ENCODE assay signal across 15 cellular contexts in the genomic region with DNA sequence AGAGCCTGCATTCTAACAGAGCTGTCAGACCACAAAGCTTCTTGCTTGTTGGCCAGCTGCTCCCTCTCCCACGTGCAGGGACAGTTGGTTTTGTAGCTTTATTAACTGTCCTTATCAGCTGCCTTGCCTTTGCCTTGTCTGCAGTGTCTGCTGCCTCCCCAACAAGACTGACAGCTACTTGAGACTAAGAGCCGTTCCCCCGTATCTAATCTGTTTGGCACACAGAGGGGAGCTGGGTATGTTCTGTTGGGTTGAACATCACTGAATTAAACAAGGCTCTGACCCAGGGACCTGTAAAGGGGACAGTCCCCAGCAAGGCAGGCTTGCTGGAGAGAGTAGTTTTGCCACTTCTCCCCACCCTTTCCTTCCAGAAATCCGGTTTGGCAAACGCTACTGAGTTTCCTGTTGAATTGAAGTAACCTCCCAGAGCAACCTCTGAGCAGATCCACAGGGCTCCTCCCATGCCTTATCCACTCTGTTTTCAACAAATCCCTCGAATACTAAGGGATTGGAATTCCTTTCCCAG.
DNase-seq lines count a peak whose midpoint lies in the region; ATAC-seq and TF ChIP-seq lines count a peak whose summit lies in the region.
"Had no signal": no experiment of that assay in that cellular context is flagged by ENCODE, and none has a peak within 500 bp of the region (broad histone marks: within the 10 kb centered on the region; RNA-seq: fewer than 3 reads in every experiment).

No MANE protein-coding gene starts in this region.

- in situ Hi-C loops in IMR-90 (cut with MboI; ENCODE audit: low sequenced_read_pairs): no loop called here

- CTCF ChIA-PET in IMR-90 (lab: Yijun Ruan, JAX): no interaction called here

- WGBS in IMR-90 (ENCODE audit: extremely low coverage in 2 of 2, insufficient read length in 1 of 2), 2 experiments: no CpG with 5 or more reads among the region's 6 CpGs

- POLR2A ChIA-PET in IMR-90 (lab: Charles Lee; ENCODE audit: unreplicated experiment): no interaction called here

- H3K4me3 ChIP-seq in IMR-90 (ENCODE audit: insufficient read depth, low read depth, low read length) (no peak overlapping the region), skeletal muscle tissue (ENCODE audit: low read length in 3 of 3) (peak overlapping the region in 1 of 3 donors; percentile 19), breast epithelium (no peak overlapping the region)

- no peak overlapping the region for H2BK15ac ChIP-seq in IMR-90 (ENCODE audit: low read depth, low read length)

- dilution Hi-C loops in IMR-90 (cut with HindIII; ENCODE audit: low sequenced_read_pairs, unreplicated experiment): no loop called here

- no peak overlapping the region for H2BK5ac ChIP-seq in IMR-90 (ENCODE audit: low read depth, low read length, poor library complexity, severe bottlenecking)

- H3K4ac ChIP-seq in IMR-90 (ENCODE audit: low read depth, low read length): no peak overlapping the region

- no peak overlapping the region for H4K91ac ChIP-seq in IMR-90 (ENCODE audit: insufficient read depth, low read depth, low read length)

- H3K36me3 ChIP-seq in IMR-90 (ENCODE audit: control insufficient read depth, insufficient read depth, low read length) (no peaks in the 10 kb centered on the region; the same call in none of the 2 replicates), skeletal muscle tissue (ENCODE audit: control insufficient read depth in 3 of 3, insufficient read depth in 3 of 3, low read length in 3 of 3) (no peaks in the 10 kb centered on the region), breast epithelium (no peaks in the 10 kb centered on the region)

- H2AFZ ChIP-seq in IMR-90 (replicated peaks; ENCODE audit: low read length, poor library complexity): no peak overlapping the region

- H3K18ac ChIP-seq in IMR-90 (ENCODE audit: low read depth, low read length): no peak overlapping the region

- no peaks in the 10 kb centered on the region for H3K27me3 Mint-ChIP-seq in chondrocyte (ENCODE audit: low read depth)
- H3K27me3 Mint-ChIP-seq: activated CD4-positive, alpha-beta T cell treated with anti-CD3 and anti-CD28 coated beads for 36 hours had no signal

- no peak overlapping the region for H4K5ac ChIP-seq in IMR-90 (ENCODE audit: low read depth, low read length)

- H2AK5ac ChIP-seq in IMR-90 (ENCODE audit: low read depth, low read length): no peak overlapping the region

- no peak overlapping the region for H2BK20ac ChIP-seq in IMR-90 (ENCODE audit: low read depth, low read length)

- H3K9me3 ChIP-seq in IMR-90 (ENCODE audit: control insufficient read depth, insufficient read depth, low read length) (no peaks in the 10 kb centered on the region), skeletal muscle tissue (ENCODE audit: control insufficient read depth in 3 of 3, low read length in 3 of 3) (no peaks in the 10 kb centered on the region), breast epithelium (no peaks in the 10 kb centered on the region)

- no peaks in the 10 kb centered on the region for H4K20me1 ChIP-seq in IMR-90 (ENCODE audit: insufficient read depth, low read length)

- H3K27me3 ChIP-seq in IMR-90 (ENCODE audit: control insufficient read depth, insufficient read depth, low read length): no peaks in the 10 kb centered on the region
- no peaks in the 10 kb centered on the region for H3K27me3 ChIP-seq in skeletal muscle tissue (ENCODE audit: control insufficient read depth in 3 of 3, insufficient read depth in 3 of 3, low read length in 3 of 3)
- H3K27me3 ChIP-seq in breast epithelium: no peaks in the 10 kb centered on the region

- peaks cover 6% of the 10 kb centered on the region for H3K4me1 ChIP-seq in IMR-90 (ENCODE audit: control insufficient read depth, insufficient read depth, low read length)
- H3K4me1 ChIP-seq in skeletal muscle tissue (ENCODE audit: control insufficient read depth in 3 of 3, insufficient read depth in 3 of 3, low read length in 3 of 3): peaks cover 19 to 28% (median 20%) of the 10 kb centered on the region in 3 donors
- H3K4me1 ChIP-seq in breast epithelium: no peaks in the 10 kb centered on the region

- TF ChIP-seq CTCF in IMR-90 (conservative IDR thresholded peaks at IDR 0.05; ENCODE audit: low read depth, low read length): no peak
- no peak for TF ChIP-seq CTCF in chondrocyte (IDR thresholded peaks at IDR 0.05)
- no peak for TF ChIP-seq CTCF in breast epithelium (IDR thresholded peaks at IDR 0.05)

- DNase-seq in IMR-90: peak; percentile 20
- DNase-seq in chondrocyte (ENCODE audit: low spot score): no peak
- DNase-seq in iPS-NIHi7 (ENCODE audit: extremely low spot score): peak; percentile 54
- DNase-seq in activated CD4-positive, alpha-beta T cell treated with anti-CD3 and anti-CD28 coated beads for 4 hours: no peak
- no peak for DNase-seq in breast epithelium (ENCODE audit: low spot score in 2 of 2)
- DNase-seq: activated CD4-positive, alpha-beta T cell treated with anti-CD3 and anti-CD28 coated beads for 36 hours; activated effector memory CD4-positive, alpha-beta T cell treated with Interleukin-2 at 50 U/mL for 16 hours; hypothalamus; SHP77 treated with DMSO at 0.1 percent for 48 hours; stimulated activated CD4-positive, alpha-beta T cell treated with anti-CD3 and anti-CD28 coated beads, Interleukin-2, amount 100 ng/mL, for 48 hours; substantia nigra had no signal

- intact Hi-C loops in IMR-90 (cut with micrococcal nuclease): no loop called here
- intact Hi-C loops in breast epithelium (cut with DNase I; ENCODE audit: low total_unique reads): no loop called here

- no peaks in the 10 kb centered on the region for H3K79me1 ChIP-seq in IMR-90 (ENCODE audit: low read depth in 1 of 2, low read length in 2 of 2)

- TF ChIP-seq POLR2A in IMR-90 (IDR thresholded peaks at IDR 0.05; ENCODE audit: low read depth, low read length): no peak
- no peak for TF ChIP-seq POLR2A in breast epithelium (IDR thresholded peaks at IDR 0.05)

- H2AK9ac ChIP-seq in IMR-90 (replicated peaks; ENCODE audit: low read depth, low read length, poor library complexity): no peak overlapping the region

- no peaks in the 10 kb centered on the region for H3K9me3 Mint-ChIP-seq in chondrocyte (ENCODE audit: low read depth)
- H3K9me3 Mint-ChIP-seq: neural crest cell had no signal

- no peak for TF ChIP-seq RAD21 in IMR-90 (IDR thresholded peaks at IDR 0.05; ENCODE audit: low read length)

- no peak overlapping the region for H3K27ac ChIP-seq in IMR-90 (ENCODE audit: insufficient read depth, low read length)
- peak overlapping the region; percentile 44 for H3K27ac ChIP-seq in skeletal muscle tissue (ENCODE audit: low read depth, low read length)
- peak overlapping the region in 1 of 2 donors; percentile 30 for H3K27ac ChIP-seq in breast epithelium

- no peak overlapping the region for H3K4me2 ChIP-seq in IMR-90 (ENCODE audit: low read depth, low read length)

- H2BK120ac ChIP-seq in IMR-90 (ENCODE audit: low read depth, low read length): no peak overlapping the region

- no peak overlapping the region for H3K4me3 Mint-ChIP-seq in chondrocyte (ENCODE audit: unreplicated experiment)
- H3K4me3 Mint-ChIP-seq: activated CD4-positive, alpha-beta T cell treated with anti-CD3 and anti-CD28 coated beads for 36 hours; neural crest cell had no signal

- ATAC-seq in IMR-90 (ENCODE audit: low read depth) (peak; percentile 60), HG02678 (IDR thresholded peaks at IDR 0.05; ENCODE audit: unreplicated experiment) (no peak), HG02763 (IDR thresholded peaks at IDR 0.05; ENCODE audit: unreplicated experiment) (no peak)
- ATAC-seq: activated CD4-positive, alpha-beta T cell treated with anti-CD3 and anti-CD28 coated beads for 36 hours had no signal

- H3K36me3 Mint-ChIP-seq in chondrocyte (ENCODE audit: low read depth): peaks cover 20% of the 10 kb centered on the region

- H3K4me1 Mint-ChIP-seq in chondrocyte (ENCODE audit: low read depth): peaks cover 24% of the 10 kb centered on the region
- H3K4me1 Mint-ChIP-seq: activated CD4-positive, alpha-beta T cell treated with anti-CD3 and anti-CD28 coated beads for 36 hours had no signal

- peak overlapping the region; percentile 0 for H3K27ac Mint-ChIP-seq in chondrocyte (ENCODE audit: unreplicated experiment)
- H3K27ac Mint-ChIP-seq: activated CD4-positive, alpha-beta T cell treated with anti-CD3 and anti-CD28 coated beads for 36 hours had no signal

- H3K9me1 ChIP-seq in IMR-90 (ENCODE audit: insufficient read depth, low read length): no peaks in the 10 kb centered on the region; the same call in none of the 2 replicates

- H3K14ac ChIP-seq in IMR-90 (replicated peaks; ENCODE audit: low read depth, low read length): no peak overlapping the region

- no peak overlapping the region for H3K23ac ChIP-seq in IMR-90 (ENCODE audit: low read depth, low read length)

- H3K56ac ChIP-seq in IMR-90 (ENCODE audit: extremely low read depth, insufficient read depth, low read length): no peak overlapping the region

- H3K9ac ChIP-seq in IMR-90 (ENCODE audit: low read depth, low read length) (no peak overlapping the region), skeletal muscle tissue (ENCODE audit: low read depth in 1 of 3, low read length in 3 of 3) (no peak overlapping the region)

- no peak overlapping the region for H4K8ac ChIP-seq in IMR-90 (ENCODE audit: low read depth in 2 of 2, low read length in 2 of 2)

- BruUV-seq in IMR-90 (replicated peaks; lab: Mats Ljungman, UMichigan): no TSS peak

TF ChIP-seq in IMR-90, 13 proteins besides CTCF, POLR2A, EP300 and RAD21:
- no peak for TF ChIP-seq MAFK (IDR thresholded peaks at IDR 0.05; ENCODE audit: low read depth, low read length)
- TF ChIP-seq, protein P1, sequence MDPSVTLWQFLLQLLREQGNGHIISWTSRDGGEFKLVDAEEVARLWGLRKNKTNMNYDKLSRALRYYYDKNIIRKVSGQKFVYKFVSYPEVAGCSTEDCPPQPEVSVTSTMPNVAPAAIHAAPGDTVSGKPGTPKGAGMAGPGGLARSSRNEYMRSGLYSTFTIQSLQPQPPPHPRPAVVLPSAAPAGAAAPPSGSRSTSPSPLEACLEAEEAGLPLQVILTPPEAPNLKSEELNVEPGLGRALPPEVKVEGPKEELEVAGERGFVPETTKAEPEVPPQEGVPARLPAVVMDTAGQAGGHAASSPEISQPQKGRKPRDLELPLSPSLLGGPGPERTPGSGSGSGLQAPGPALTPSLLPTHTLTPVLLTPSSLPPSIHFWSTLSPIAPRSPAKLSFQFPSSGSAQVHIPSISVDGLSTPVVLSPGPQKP (IDR thresholded peaks at IDR 0.05; ENCODE audit: borderline replicate concordance, low read depth, low read length): no peak
- TF ChIP-seq, protein P2, sequence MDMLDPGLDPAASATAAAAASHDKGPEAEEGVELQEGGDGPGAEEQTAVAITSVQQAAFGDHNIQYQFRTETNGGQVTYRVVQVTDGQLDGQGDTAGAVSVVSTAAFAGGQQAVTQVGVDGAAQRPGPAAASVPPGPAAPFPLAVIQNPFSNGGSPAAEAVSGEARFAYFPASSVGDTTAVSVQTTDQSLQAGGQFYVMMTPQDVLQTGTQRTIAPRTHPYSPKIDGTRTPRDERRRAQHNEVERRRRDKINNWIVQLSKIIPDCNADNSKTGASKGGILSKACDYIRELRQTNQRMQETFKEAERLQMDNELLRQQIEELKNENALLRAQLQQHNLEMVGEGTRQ (IDR thresholded peaks at IDR 0.05; ENCODE audit: low read depth, low read length): no peak

Comparison
In these comparisons a context has a peak if more than half of its experiments do, and no peak if none do; other contexts are left out.
1. DNase-seq: peak in IMR-90 (single experiment) and iPS-NIHi7 (single experiment); none in chondrocyte (single experiment), activated CD4-positive, alpha-beta T cell treated with anti-CD3 and anti-CD28 coated beads for 4 hours (0 of 2) and breast epithelium (0 of 2).